In genomic region chr12:123109319-123109772, GRCh38 we compare ENCODE assay signal across 12 cellular contexts. TPM values are rescaled to one million over a fixed set of nuclear protein-coding genes. Genes with fewer than 3 reads are reported as not detected.
DNase-seq lines count a peak whose midpoint lies in the region; ATAC-seq lines count a peak whose summit lies in the region.
"Had no signal": no experiment of that assay in that cellular context is flagged by ENCODE, and none has a peak within 500 bp of the region (broad histone marks: within the 10 kb centered on the region; RNA-seq: fewer than 3 reads in every experiment).

No MANE protein-coding gene starts in this region.

- H3K4me2 ChIP-seq in mesenchymal stem cell (ENCODE audit: low read length, poor library complexity, severe bottlenecking) = no peak overlapping the region

- no peak overlapping the region for H4K8ac ChIP-seq in mesenchymal stem cell (ENCODE audit: low read length)

- H2AK5ac ChIP-seq in mesenchymal stem cell (ENCODE audit: low read length, severe bottlenecking) = no peak overlapping the region

- no peak overlapping the region for H4K91ac ChIP-seq in mesenchymal stem cell (ENCODE audit: low read length)

- no peak overlapping the region for H3K14ac ChIP-seq in mesenchymal stem cell (ENCODE audit: low read length in 2 of 2)

- no peak for ATAC-seq in GM21367 (IDR thresholded peaks at IDR 0.05; ENCODE audit: unreplicated experiment)
- ATAC-seq: GM12878 had no signal

- H2BK120ac ChIP-seq in mesenchymal stem cell (ENCODE audit: low read depth, low read length) = no peak overlapping the region

- DNase-seq in caudate nucleus (lab: John Stamatoyannopoulos, UW) = peak in 34 of 61 donors; percentile 12 to 79 (median 45)
- DNase-seq in mesenchymal stem cell = no peak
- no peak for DNase-seq in NCI-H82 (lab: John Stamatoyannopoulos, UW)
- no peak for DNase-seq in superior temporal gyrus (ENCODE audit: extremely low spot score)
- no peak for DNase-seq in activated naive CD4-positive, alpha-beta T cell (lab: John Stamatoyannopoulos, UW)
- DNase-seq: pancreas, uterus had no signal

- H2AFZ ChIP-seq in mesenchymal stem cell (ENCODE audit: low read depth, low read length) = no peak overlapping the region

- H3K9ac ChIP-seq in mesenchymal stem cell (ENCODE audit: low read length) (peak overlapping the region; percentile 50), skeletal muscle tissue (ENCODE audit: low read depth in 1 of 3, low read length in 3 of 3) (peak overlapping the region; percentile 53 to 70 (median 65))

- WGBS in mesenchymal stem cell = 97% methylated on average over 3 of the region's 3 CpGs

- no peak overlapping the region for H2BK5ac ChIP-seq in mesenchymal stem cell (ENCODE audit: low read depth, low read length, poor library complexity, severe bottlenecking)

- H3K9me3 ChIP-seq in KOPT-K1 (ENCODE audit: insufficient read depth, low read length, poor library complexity, severe bottlenecking) = no peaks in the 10 kb centered on the region
- no peaks in the 10 kb centered on the region for H3K9me3 ChIP-seq in mesenchymal stem cell (ENCODE audit: control insufficient read depth, low read length)
- no peaks in the 10 kb centered on the region for H3K9me3 ChIP-seq in skeletal muscle tissue (ENCODE audit: control insufficient read depth in 3 of 3, low read length in 3 of 3)
- H3K9me3 ChIP-seq: pancreas, uterus had no signal

- no peak overlapping the region for H3K4ac ChIP-seq in mesenchymal stem cell (ENCODE audit: low read depth in 1 of 2, low read length in 2 of 2)

- peaks cover 55% of the 10 kb centered on the region for H3K36me3 ChIP-seq in KOPT-K1 (ENCODE audit: insufficient read depth, low read length)
- H3K36me3 ChIP-seq in mesenchymal stem cell (ENCODE audit: control insufficient read depth in 1 of 2, insufficient read depth in 2 of 2, low read depth in 1 of 2, low read length in 2 of 2) = peaks cover 4 to 27% of the 10 kb centered on the region in 2 experiments
- H3K36me3 ChIP-seq in skeletal muscle tissue (ENCODE audit: control insufficient read depth in 3 of 3, insufficient read depth in 3 of 3, low read length in 3 of 3) = no peaks in the 10 kb centered on the region
- H3K36me3 ChIP-seq: pancreas, uterus had no signal

- peak overlapping the region in 1 of 2 experiments; percentile 20 for H3K4me3 ChIP-seq in mesenchymal stem cell (ENCODE audit: insufficient read depth in 1 of 2, low read depth in 1 of 2, low read length in 2 of 2)
- no peak overlapping the region for H3K4me3 ChIP-seq in skeletal muscle tissue (ENCODE audit: low read length in 3 of 3)
- H3K4me3 ChIP-seq: coronary artery, GM12878, pancreas, uterus had no signal

- H3K23ac ChIP-seq in mesenchymal stem cell (ENCODE audit: low read length in 2 of 2) = no peak overlapping the region

- H3K79me1 ChIP-seq in mesenchymal stem cell (replicated peaks; ENCODE audit: low read length, poor library complexity, severe bottlenecking) = peaks cover 12% of the 10 kb centered on the region

- H3K27ac ChIP-seq in KOPT-K1 (ENCODE audit: low read depth, low read length, poor library complexity, severe bottlenecking) (peak overlapping the region; percentile 67), caudate nucleus (ENCODE audit: low read depth, low read length) (peak overlapping the region; percentile 74), mesenchymal stem cell (ENCODE audit: low read length, poor library complexity, severe bottlenecking) (no peak overlapping the region), skeletal muscle tissue (ENCODE audit: low read depth, low read length) (peak overlapping the region; percentile 83)
- H3K27ac ChIP-seq: pancreas, uterus had no signal

- no peak overlapping the region for H3K18ac ChIP-seq in mesenchymal stem cell (ENCODE audit: low read depth in 1 of 2, low read length in 2 of 2)

- H3K4me1 ChIP-seq in mesenchymal stem cell (ENCODE audit: control insufficient read depth, insufficient read depth, low read depth, low read length) (peaks cover 39% of the 10 kb centered on the region), skeletal muscle tissue (ENCODE audit: control insufficient read depth in 3 of 3, insufficient read depth in 3 of 3, low read length in 3 of 3) (peaks cover 38 to 55% (median 52%) of the 10 kb centered on the region in 3 donors)
- H3K4me1 ChIP-seq: pancreas had no signal

- no peaks in the 10 kb centered on the region for H3K27me3 ChIP-seq in mesenchymal stem cell (ENCODE audit: control insufficient read depth in 1 of 2, insufficient read depth in 1 of 2, low read length in 2 of 2)
- H3K27me3 ChIP-seq in skeletal muscle tissue (ENCODE audit: control insufficient read depth in 3 of 3, insufficient read depth in 3 of 3, low read length in 3 of 3) = no peaks in the 10 kb centered on the region
- H3K27me3 ChIP-seq: pancreas, uterus had no signal

- H2BK12ac ChIP-seq in mesenchymal stem cell (ENCODE audit: low read length in 2 of 2) = no peak overlapping the region

- no peak overlapping the region for H2BK15ac ChIP-seq in mesenchymal stem cell (ENCODE audit: low read depth, poor library complexity, severe bottlenecking)

RNA-seq across cellular contexts. Expression of gene PITPNM2, which starts 41.5 kb away (rescaled TPM):
- 4.4 TPM for polyA plus RNA-seq in mesenchymal stem cell (2013, experiment 1 of 2)
- polyA plus RNA-seq in mesenchymal stem cell (2013, experiment 2 of 2) = 4.2 TPM
- 3.1 TPM for total RNA-seq in skeletal muscle tissue

Comparison
In these comparisons a context has a peak if more than half of its experiments do, and no peak if none do; other contexts are left out.
1. DNase-seq: peak in caudate nucleus (34 of 61); none in mesenchymal stem cell (single experiment), NCI-H82 (single experiment), superior temporal gyrus (single experiment) and activated naive CD4-positive, alpha-beta T cell (0 of 4).